ENCODE assay signal across 8 cellular contexts in genomic region chr15:74614744-74615312, GRCh38. TPM values are rescaled to one million over a fixed set of nuclear protein-coding genes. Genes with fewer than 3 reads are reported as not detected.
DNase-seq lines count a peak whose midpoint lies in the region; ATAC-seq, FAIRE-seq and TF ChIP-seq lines count a peak whose summit lies in the region.

No MANE protein-coding gene starts in this region.

- H3K27ac ChIP-seq in C4-2B: peak overlapping the region; percentile 94
- peak overlapping the region; percentile 88 for H3K27ac ChIP-seq in osteoblast (ENCODE audit: low read depth, low read length)
- H3K27ac ChIP-seq in thymus (ENCODE audit: low read depth): peak overlapping the region; percentile 94

- H3K4me3 ChIP-seq in osteoblast (ENCODE audit: insufficient read depth, low read length) (peak overlapping the region; percentile 87), thymus (ENCODE audit: low read length) (peak overlapping the region; percentile 90)

- H3K36me3 ChIP-seq in osteoblast (ENCODE audit: insufficient read depth, low read length) (peaks cover 9% of the 10 kb centered on the region), thymus (ENCODE audit: control insufficient read depth, insufficient read depth) (peaks cover 15% of the 10 kb centered on the region)

- peak; percentile 82 for DNase-seq in activated gamma-delta T cell treated with anti-CD3 and anti-CD28 coated beads, Interleukin-2, amount 50 U/mL, for 16 hours (ENCODE audit: low read depth)
- DNase-seq in frontal cortex (ENCODE audit: low spot score in 2 of 2) (peak; percentile 93 to 96), osteoblast (ENCODE audit: insufficient read length, low spot score, missing footprints) (peak; percentile 99)

- peaks cover 47% of the 10 kb centered on the region for H3K79me2 ChIP-seq in osteoblast (ENCODE audit: insufficient read depth, low read length)

- H2AFZ ChIP-seq in osteoblast (ENCODE audit: low read length): peak overlapping the region; percentile 87

- peaks cover 33% of the 10 kb centered on the region for H4K20me1 ChIP-seq in osteoblast (ENCODE audit: insufficient read depth, low read length)

- H3K4me1 ChIP-seq in osteoblast (ENCODE audit: insufficient read depth, low read length) (peaks cover 21% of the 10 kb centered on the region), thymus (ENCODE audit: control insufficient read depth, insufficient read depth, low read length) (peaks cover 13% of the 10 kb centered on the region)

- peak overlapping the region; percentile 85 for H3K4me2 ChIP-seq in osteoblast (ENCODE audit: insufficient read depth, low read length)

- H3K9me3 ChIP-seq in osteoblast (ENCODE audit: low read depth, low read length) (no peaks in the 10 kb centered on the region), thymus (ENCODE audit: control insufficient read depth) (no peaks in the 10 kb centered on the region)

- under 1% methylated on average over 50 of the region's 50 CpGs for WGBS in thymus

- ATAC-seq in GM19397 (IDR thresholded peaks at IDR 0.05; ENCODE audit: unreplicated experiment) (peak; percentile 38), HG03521 (IDR thresholded peaks at IDR 0.05; ENCODE audit: unreplicated experiment) (peak; percentile 44)

- no peak for FAIRE-seq in frontal cortex (lab: Jason Lieb, UNC)

- TF ChIP-seq CTCF in C4-2B (conservative IDR thresholded peaks at IDR 0.05) (no peak), osteoblast (IDR thresholded peaks at IDR 0.05; ENCODE audit: extremely low read depth, low read depth, low read length) (no peak)

- peaks cover 7% of the 10 kb centered on the region for H3K27me3 ChIP-seq in osteoblast (ENCODE audit: insufficient read depth, low read length)
- H3K27me3 ChIP-seq in thymus (ENCODE audit: control insufficient read depth, insufficient read depth): no peaks in the 10 kb centered on the region

- TF ChIP-seq POLR2A in Raji (IDR thresholded peaks at IDR 0.05; ENCODE audit: insufficient read depth, low read depth, low read length): peak; percentile 61

RNA-seq across cellular contexts. Expression of gene CLK3, which starts 0.8 kb away (rescaled TPM):
- total RNA-seq in frontal cortex (26.5 TPM), osteoblast (42.7 and 47.0 TPM in 2 replicates)
- polyA plus RNA-seq in thymus: 90.8 TPM

Comparison
In these comparisons a context has a peak if more than half of its experiments do, and no peak if none do; other contexts are left out.
1. Peak in every context shown above with its lines: DNase-seq, ATAC-seq, H3K4me3 ChIP-seq and H3K27ac ChIP-seq.